8 cellular contexts compared by ENCODE assay signal in the genomic region with DNA sequence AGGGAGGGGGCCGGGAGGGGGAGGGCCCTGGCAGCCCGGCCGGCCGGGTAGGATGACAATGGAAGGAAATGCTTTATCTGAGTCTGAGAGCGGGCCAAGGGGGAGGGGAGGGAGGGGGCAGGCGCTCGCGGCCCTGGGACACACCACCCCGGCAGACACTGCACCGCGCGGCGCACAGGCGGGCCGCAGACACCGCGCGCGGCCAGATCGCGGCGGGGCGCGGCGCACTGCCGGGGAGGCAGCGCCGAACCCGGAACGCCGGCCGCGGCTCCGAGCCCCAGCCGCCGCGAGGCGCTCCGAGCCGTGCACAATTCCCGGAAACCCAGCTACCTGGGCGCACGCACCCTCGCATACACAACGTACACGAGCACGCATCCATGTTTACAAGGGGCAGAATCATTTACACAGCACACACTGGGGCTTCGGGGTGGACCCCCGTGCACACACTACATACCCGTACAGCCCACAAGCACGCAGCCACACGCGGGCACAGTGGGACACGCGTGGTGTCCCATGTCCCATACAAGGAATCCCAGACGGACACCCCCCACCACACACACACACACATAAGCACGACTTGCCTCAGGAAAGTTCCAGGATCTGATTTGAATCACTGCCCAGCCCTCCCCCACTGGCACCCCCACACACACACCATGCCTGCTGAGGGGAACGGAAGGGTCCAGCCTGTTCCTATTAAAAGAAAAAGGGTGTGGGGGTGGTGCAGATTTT. TPM values are rescaled to one million over a fixed set of nuclear protein-coding genes. Genes with fewer than 3 reads are reported as not detected.
DNase-seq lines count a peak whose midpoint lies in the region; ATAC-seq, FAIRE-seq and TF ChIP-seq lines count a peak whose summit lies in the region.

A gene (minus strand): TSS at position 2 of the 729 bp plus-strand sequence. CDS start 118 bp downstream, outside the sequence.

- no peak for TF ChIP-seq CTCF in fibroblast of the aortic adventitia (IDR thresholded peaks at IDR 0.05; ENCODE audit: insufficient read depth, low read length)
- TF ChIP-seq CTCF in nephron (IDR thresholded peaks at IDR 0.05; ENCODE audit: unreplicated experiment in 3 of 3): no peak

- FAIRE-seq in RCC 7860 (lab: Jason Lieb, UNC): no peak

- no peaks in the 10 kb centered on the region for H3K9me3 Mint-ChIP-seq in nephron

- H3K4me3 Mint-ChIP-seq in nephron: peak within 1 kb of the TSS; percentile 94 to 98 (median 95)

- H3K27ac Mint-ChIP-seq in nephron: peak within 1 kb of the TSS; percentile 99 to 100 (median 99)

- ATAC-seq in HG03175 (IDR thresholded peaks at IDR 0.05; ENCODE audit: unreplicated experiment): peak; percentile 53

- no peaks in the 10 kb centered on the region for H3K36me3 Mint-ChIP-seq in nephron (ENCODE audit: low read depth)

- peak within 1 kb of the TSS; percentile 89 for H3K27ac ChIP-seq in substantia nigra (ENCODE audit: low read depth, low read length, poor library complexity, severe bottlenecking)

- peak within 1 kb of the TSS; percentile 88 for H3K4me3 ChIP-seq in fibroblast of the aortic adventitia (ENCODE audit: low read depth, low read length)

- H3K4me1 Mint-ChIP-seq in nephron: peaks cover 75% of the 10 kb centered on the region

- H3K27me3 Mint-ChIP-seq in nephron (ENCODE audit: low read depth): no peaks in the 10 kb centered on the region

- DNase-seq in NCI-H524 (lab: John Stamatoyannopoulos, UW): peak; percentile 31 to 47
- DNase-seq in NCI-H524 treated with DMSO at 0.1 percent for 48 hours (lab: John Stamatoyannopoulos, UW): no peak
- DNase-seq in RCC 7860 (ENCODE audit: low spot score): peak; percentile 64
- DNase-seq in activated gamma-delta T cell (lab: John Stamatoyannopoulos, UW): peak; percentile 52
- DNase-seq in fibroblast of the aortic adventitia (ENCODE audit: low read depth): peak; percentile 89
- DNase-seq in substantia nigra (lab: John Stamatoyannopoulos, UW): peak in 43 of 49 donors; percentile 30 to 85 (median 58)

RNA-seq across cellular contexts. Expression of the gene that starts here (rescaled TPM):
- total RNA-seq in fibroblast of the aortic adventitia (ENCODE audit: low replicate concordance): 48.9 and 78.8 TPM in 2 replicates
